In genomic region chr10:84811078-84811477, GRCh38 we compare ENCODE assay signal across 38 cellular contexts.
"Had no signal": no experiment of that assay in that cellular context is flagged by ENCODE, and none has a peak within 500 bp of the region (broad histone marks: within the 10 kb centered on the region; RNA-seq: fewer than 3 reads in every experiment).

No MANE protein-coding gene starts in this region.

- H3K9me3 ChIP-seq: adrenal gland, MG63, Peyer's patch had no signal

- H3K27ac Mint-ChIP-seq: activated B cell treated with CpG ODN at 0.5 μM for 24 hours; activated CD4-positive, alpha-beta memory T cell treated with anti-CD3 and anti-CD28 coated beads for 36 hours; activated naive CD4-positive, alpha-beta T cell treated with anti-CD3 and anti-CD28 coated beads for 36 hours; activated naive CD4-positive, alpha-beta T cell treated with anti-CD3 and anti-CD28 coated beads, Interleukin-2, amount 50 U/mL, for 72 hours; activated T-helper 1 cell treated with anti-CD3 and anti-CD28 coated beads, Interleukin-12 subunit alpha, Interleukin-12 subunit beta, Interleukin-2, Interleukin-4 antibody, amounts not matched to agents 30 ng/mL and 10 ng/mL and 1 ng/mL, durations not matched to agents 14 hours and 24 hours and 36 hours had no signal

- H3K27ac ChIP-seq: adrenal gland, cardiac muscle cell, Peyer's patch, VCaP had no signal

- H3K4me3 ChIP-seq: adrenal gland, cardiac muscle cell, MG63, Peyer's patch had no signal

- DNase-seq: activated B cell treated with CpG ODN at 0.5 μM for 24 hours; activated CD4-positive, alpha-beta memory T cell treated with anti-CD3 and anti-CD28 coated beads for 36 hours; activated CD4-positive, alpha-beta T cell treated with anti-CD3 and anti-CD28 coated beads for 4 hours; activated CD4-positive, alpha-beta T cell treated with anti-CD3 and anti-CD28 coated beads, Interleukin-2, amount 50 U/mL, for 1 hour; activated CD4-positive, CD25-positive, alpha-beta regulatory T cell treated with anti-CD3 and anti-CD28 coated beads, Interleukin-2, amount 50 U/mL, for 72 hours; activated CD8-positive, alpha-beta memory T cell treated with anti-CD3 and anti-CD28 coated beads, Interleukin-2, amount 50 U/mL, for 4 hours; activated gamma-delta T cell treated with Interleukin-2 at 50 U/mL for 16 hours; activated naive CD4-positive, alpha-beta T cell treated with anti-CD3 and anti-CD28 coated beads for 36 hours; activated T-cell treated with anti-CD3 and anti-CD28 coated beads for 4 hours; activated T-cell treated with anti-CD3 and anti-CD28 coated beads, Interleukin-2, amount 50 U/mL, for 4 hours; adrenal gland; Kasumi-1; KG1; MG63; NCI-H1048; NCI-H1105 treated with DMSO at 0.1 percent for 48 hours; NCI-H1436; NCI-H1694; NCI-H2029; NCI-H2107; NCI-H2171; NCI-H510A; NCI-H526; NCI-H748 treated with DMSO at 0.1 percent for 48 hours; NK-92 treated with Interleukin-12 subunit alpha and Interleukin-12 subunit beta, amount 100 ng/mL, for 24 hours; PC-3; Peyer's patch; RPMI8226; SIG-M5; SW 1271; T-helper 1 cell; T-helper 2 cell; T-helper 9 cell had no signal

- H3K27me3 Mint-ChIP-seq: central memory CD8-positive, alpha-beta T cell had no signal

- H3K4me3 Mint-ChIP-seq: activated B cell treated with CpG ODN at 0.5 μM for 24 hours; activated CD4-positive, alpha-beta memory T cell treated with anti-CD3 and anti-CD28 coated beads for 36 hours; activated naive CD4-positive, alpha-beta T cell treated with anti-CD3 and anti-CD28 coated beads for 36 hours; activated T-cell treated with anti-CD3 and anti-CD28 coated beads, Interleukin-2, amount 50 U/mL, for 4 hours; activated T-helper 1 cell treated with anti-CD3 and anti-CD28 coated beads, Interleukin-12 subunit alpha, Interleukin-12 subunit beta, Interleukin-2, Interleukin-4 antibody, amounts not matched to agents 30 ng/mL and 10 ng/mL and 1 ng/mL, durations not matched to agents 14 hours and 24 hours and 36 hours; central memory CD8-positive, alpha-beta T cell had no signal

- H3K36me3 ChIP-seq: adrenal gland, cardiac muscle cell, MG63, Peyer's patch had no signal

- H3K9me3 Mint-ChIP-seq: activated B cell treated with CpG ODN at 0.5 μM for 24 hours; activated CD4-positive, alpha-beta memory T cell treated with anti-CD3 and anti-CD28 coated beads for 36 hours; activated naive CD4-positive, alpha-beta T cell treated with anti-CD3 and anti-CD28 coated beads for 36 hours; activated naive CD4-positive, alpha-beta T cell treated with anti-CD3 and anti-CD28 coated beads, Interleukin-2, amount 50 U/mL, for 72 hours; activated T-cell treated with anti-CD3 and anti-CD28 coated beads, Interleukin-2, amount 50 U/mL, for 4 hours; activated T-helper 1 cell treated with anti-CD3 and anti-CD28 coated beads, Interleukin-12 subunit alpha, Interleukin-12 subunit beta, Interleukin-2, Interleukin-4 antibody, amounts not matched to agents 30 ng/mL and 10 ng/mL and 1 ng/mL, durations not matched to agents 14 hours and 24 hours and 36 hours; central memory CD8-positive, alpha-beta T cell had no signal

- H3K4me1 Mint-ChIP-seq: activated B cell treated with CpG ODN at 0.5 μM for 24 hours; central memory CD8-positive, alpha-beta T cell had no signal

- H3K27me3 ChIP-seq: adrenal gland, cardiac muscle cell, MG63, Peyer's patch had no signal

- ATAC-seq: activated naive CD4-positive, alpha-beta T cell treated with anti-CD3 and anti-CD28 coated beads, Interleukin-2, amount 50 U/mL, for 72 hours; activated T-cell treated with anti-CD3 and anti-CD28 coated beads, Interleukin-2, amount 50 U/mL, for 4 hours; PC-3 had no signal

- H3K36me3 Mint-ChIP-seq: activated CD4-positive, alpha-beta memory T cell treated with anti-CD3 and anti-CD28 coated beads for 36 hours; activated naive CD4-positive, alpha-beta T cell treated with anti-CD3 and anti-CD28 coated beads, Interleukin-2, amount 50 U/mL, for 72 hours had no signal

- H3K4me1 ChIP-seq: adrenal gland, Peyer's patch had no signal
